Comparison of ENCODE assay signal across 8 cellular contexts in the genomic region with DNA sequence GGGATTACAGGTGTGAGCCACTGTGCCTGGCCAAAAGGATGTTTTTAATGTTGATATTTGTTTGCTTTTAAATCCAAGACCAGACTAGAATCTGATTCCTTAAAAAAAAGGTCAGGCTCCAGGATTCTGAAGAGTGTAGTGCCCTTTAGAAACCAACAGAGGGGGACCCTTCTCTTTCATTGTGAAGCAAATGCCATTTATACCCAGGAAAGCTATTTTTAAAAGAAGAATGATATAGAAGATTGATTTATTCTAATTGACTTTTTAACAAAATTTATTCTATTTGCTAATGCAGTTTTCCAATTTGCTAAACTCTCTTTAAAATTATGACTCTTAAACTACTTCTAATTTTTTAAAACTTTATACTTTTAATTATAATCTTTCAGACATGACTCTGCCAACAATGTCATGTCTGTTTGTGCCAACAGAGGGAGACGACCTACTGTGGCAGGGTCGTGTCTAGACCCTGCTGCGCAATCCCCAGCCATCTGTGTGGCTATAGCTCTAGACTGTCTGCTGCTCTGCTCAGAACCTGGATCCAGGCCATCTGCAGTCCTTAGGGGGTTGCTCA.
DNase-seq lines count a peak whose midpoint lies in the region; ATAC-seq, FAIRE-seq and TF ChIP-seq lines count a peak whose summit lies in the region.

No MANE protein-coding gene starts in this region.

- DNase-seq in A549 (ENCODE audit: low read depth in 1 of 2, low spot score in 1 of 2), result peak; percentile 58 to 71
- peak; percentile 14 for DNase-seq in MG63
- DNase-seq in SJCRH30, result peak; percentile 56 to 77
- peak in 1 of 2 donors; percentile 16 for DNase-seq in frontal cortex (ENCODE audit: low spot score in 2 of 2)
- DNase-seq in stromal cell of bone marrow (ENCODE audit: low read depth), result peak; percentile 38
- DNase-seq in ecto neural progenitor cell (ENCODE audit: low spot score), result no peak

- POLR2A ChIA-PET in A549 (lab: Yijun Ruan, JAX), result interaction anchor here (1.0 to 1.3 kb wide), 2 partner anchors 92 to 687 kb away, joined by 4 to 5 read pairs; partner anchors contain the start of gene IFRD1

- H3K4me3 ChIP-seq in A549 (no peak overlapping the region), MG63 (no peak overlapping the region), SJCRH30 (no peak overlapping the region)

- H3K4me1 ChIP-seq in A549 (no peaks in the 10 kb centered on the region; the same call in 2 of the 3 replicates), SJCRH30 (no peaks in the 10 kb centered on the region)

- peak; percentile 90 to 95 for ATAC-seq in A549
- no peak for ATAC-seq in HG03095 (IDR thresholded peaks at IDR 0.05; ENCODE audit: unreplicated experiment)

- TF ChIP-seq POLR2A in A549 (IDR thresholded peaks at IDR 0.05; ENCODE audit: low read length), result no peak

- CTCF ChIA-PET in A549 (lab: Yijun Ruan, JAX), result interaction anchor here (0.6 to 6.2 kb wide), 50 partner anchors 9 to 777 kb away, joined by 3 to 36 read pairs (median 4); partner anchors contain the start of gene LSMEM1

- TF ChIP-seq RAD21 in A549 (conservative IDR thresholded peaks at IDR 0.05 in 1 of 2, IDR thresholded peaks at IDR 0.05 in 1 of 2), result peak; percentile 77 to 86

- H3K27ac ChIP-seq in A549 (no peak overlapping the region), SJCRH30 (no peak overlapping the region)

- TF ChIP-seq CTCF in A549 (IDR thresholded peaks at IDR 0.05), result peak; percentile 79
- peak; percentile 28; the same call in 1 of the 3 replicates for TF ChIP-seq CTCF in GM12872 (IDR thresholded peaks at IDR 0.05; ENCODE audit: insufficient read depth, low read depth, low read length)

- H3K9me3 ChIP-seq in A549 (no peaks in the 10 kb centered on the region), MG63 (no peaks in the 10 kb centered on the region), SJCRH30 (replicated peaks) (no peaks in the 10 kb centered on the region)

- WGBS in A549 (ENCODE audit: missing lambda C conversion rate), result 30% methylated on average over 3 of the region's 3 CpGs

- FAIRE-seq in A549 (lab: Jason Lieb, UNC), result no peak
- FAIRE-seq in frontal cortex (lab: Jason Lieb, UNC), result peak; percentile 23

- H3K36me3 ChIP-seq in MG63 (no peaks in the 10 kb centered on the region), SJCRH30 (no peaks in the 10 kb centered on the region)

- no peaks in the 10 kb centered on the region for H3K27me3 ChIP-seq in MG63
- no peaks in the 10 kb centered on the region for H3K27me3 ChIP-seq in SJCRH30

- no peak for TF ChIP-seq EP300 in A549 (IDR thresholded peaks at IDR 0.05)

- no peak overlapping the region for H3K4me2 ChIP-seq in A549

TF ChIP-seq in A549, 52 proteins besides CTCF, POLR2A, EP300 and RAD21:
- no peak for TF ChIP-seq FOSL2 (IDR thresholded peaks at IDR 0.05)
- no peak for TF ChIP-seq FOSL2 (CRISPR knock-in tag; IDR thresholded peaks at IDR 0.05)
- 0 out of 4 replicates have a peak, but pooled peaks of 1 of the 2 experiments have one; percentile 26 for TF ChIP-seq CEBPB (IDR thresholded peaks at IDR 0.05)
- no peak for TF ChIP-seq TFCP2L1 (CRISPR knock-in tag; IDR thresholded peaks at IDR 0.05)
- TF ChIP-seq RARB (CRISPR knock-in tag; IDR thresholded peaks at IDR 0.05), result no peak
- no peak for TF ChIP-seq NFE2L2 (conservative IDR thresholded peaks at IDR 0.05; ENCODE audit: low read length)
- no peak for TF ChIP-seq TP53 (CRISPR knock-in tag; IDR thresholded peaks at IDR 0.05)
- TF ChIP-seq SMC3 (IDR thresholded peaks at IDR 0.05), result peak; percentile 78
